Comparison of ENCODE assay signal across 1 cellular context in the genomic region with DNA sequence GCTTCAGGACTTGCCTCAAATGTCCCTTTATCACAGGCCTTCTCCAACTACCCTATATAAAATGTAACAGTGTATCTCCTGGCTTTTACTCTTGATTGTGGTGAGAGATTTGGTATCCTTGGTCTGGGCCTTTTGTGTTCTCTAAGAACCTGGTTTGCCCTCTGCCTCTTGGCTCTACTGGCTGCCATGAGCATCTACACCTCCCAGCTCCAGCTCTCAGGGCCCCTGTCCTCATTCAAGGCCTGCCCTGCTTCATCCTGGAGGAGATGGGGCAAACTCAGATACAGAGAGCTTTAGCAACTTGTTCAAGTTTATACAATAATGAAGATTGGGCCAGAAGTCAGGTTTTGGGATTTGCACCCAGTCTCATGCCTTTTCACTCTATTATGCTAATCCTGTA.
TF ChIP-seq lines count a peak whose summit lies in the region.

No MANE protein-coding gene starts in this region.

TF ChIP-seq in H1, 55 proteins besides CTCF, POLR2A, EP300 and RAD21:
- TF ChIP-seq CEBPB (IDR thresholded peaks at IDR 0.05; ENCODE audit: low read depth, low read length) (no peak), NANOG (IDR thresholded peaks at IDR 0.05; ENCODE audit: insufficient read depth, low read depth, low read length, poor library complexity, severe bottlenecking) (no peak), KDM4A (IDR thresholded peaks at IDR 0.05; ENCODE audit: low read depth, low read length, severe bottlenecking) (no peak), PHF8 (conservative IDR thresholded peaks at IDR 0.05; ENCODE audit: low read depth, low read length) (no peak)
- TF ChIP-seq, protein P1, sequence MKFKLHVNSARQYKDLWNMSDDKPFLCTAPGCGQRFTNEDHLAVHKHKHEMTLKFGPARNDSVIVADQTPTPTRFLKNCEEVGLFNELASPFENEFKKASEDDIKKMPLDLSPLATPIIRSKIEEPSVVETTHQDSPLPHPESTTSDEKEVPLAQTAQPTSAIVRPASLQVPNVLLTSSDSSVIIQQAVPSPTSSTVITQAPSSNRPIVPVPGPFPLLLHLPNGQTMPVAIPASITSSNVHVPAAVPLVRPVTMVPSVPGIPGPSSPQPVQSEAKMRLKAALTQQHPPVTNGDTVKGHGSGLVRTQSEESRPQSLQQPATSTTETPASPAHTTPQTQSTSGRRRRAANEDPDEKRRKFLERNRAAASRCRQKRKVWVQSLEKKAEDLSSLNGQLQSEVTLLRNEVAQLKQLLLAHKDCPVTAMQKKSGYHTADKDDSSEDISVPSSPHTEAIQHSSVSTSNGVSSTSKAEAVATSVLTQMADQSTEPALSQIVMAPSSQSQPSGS (IDR thresholded peaks at IDR 0.05; ENCODE audit: low read length): no peak
